14 cellular contexts compared by ENCODE assay signal in the genomic region with DNA sequence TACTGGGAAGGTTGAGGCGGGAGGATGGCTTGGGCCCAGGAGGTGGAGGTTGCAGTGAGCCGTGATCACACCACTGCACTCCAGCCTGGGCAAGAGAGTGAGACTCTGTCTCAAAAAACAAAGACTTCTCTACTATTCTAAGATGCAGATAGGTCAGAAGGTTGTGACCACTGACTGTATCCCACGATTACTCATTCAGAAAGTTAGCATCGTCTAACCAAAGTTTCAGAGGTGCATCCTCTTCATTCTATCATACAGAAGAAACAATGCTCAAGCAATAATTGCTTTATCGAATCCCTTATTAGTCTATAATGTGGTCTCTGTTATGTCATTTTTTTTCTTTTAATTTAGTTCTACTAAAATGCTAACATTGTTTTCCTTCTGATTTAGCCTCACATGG.
DNase-seq lines count a peak whose midpoint lies in the region; ATAC-seq, FAIRE-seq and TF ChIP-seq lines count a peak whose summit lies in the region.
"Had no signal": no experiment of that assay in that cellular context is flagged by ENCODE, and none has a peak within 500 bp of the region (broad histone marks: within the 10 kb centered on the region; RNA-seq: fewer than 3 reads in every experiment).

No MANE protein-coding gene starts in this region.

- POLR2A ChIA-PET in GM10248 (lab: Yijun Ruan, JAX), result no interaction called here

- ATAC-seq in GM19025 (IDR thresholded peaks at IDR 0.05; ENCODE audit: low read depth, unreplicated experiment) (peak; percentile 63), GM21786 (IDR thresholded peaks at IDR 0.05; ENCODE audit: unreplicated experiment) (peak; percentile 97), HG03175 (IDR thresholded peaks at IDR 0.05; ENCODE audit: unreplicated experiment) (peak; percentile 84), upper lobe of left lung (ENCODE audit: low FRiP score in 2 of 2) (no peak)
- ATAC-seq: right cardiac atrium had no signal

- in situ Hi-C loops in transverse colon (cut with MboI; ENCODE audit: low pct_ligation_motif_present in 1 of 4, low pct_unique_long_range_greater_than_20kb in 1 of 4, low sequenced_read_pairs in 3 of 4), result no loop called here

- H3K36me3 ChIP-seq in transverse colon (no peaks in the 10 kb centered on the region), upper lobe of left lung (no peaks in the 10 kb centered on the region)
- H3K36me3 ChIP-seq: thoracic aorta had no signal

- CTCF ChIA-PET in GM10248 (lab: Yijun Ruan, JAX), result no interaction called here

- 79 to 88% methylated on average over 5 of the region's 5 CpGs for WGBS in transverse colon (ENCODE audit: low coverage in 1 of 2), 2 donors
- 90 to 95% methylated on average over 5 of the region's 5 CpGs for WGBS in upper lobe of left lung, 2 donors

- TF ChIP-seq POLR2A in transverse colon (IDR thresholded peaks at IDR 0.05), result no peak
- TF ChIP-seq POLR2A in upper lobe of left lung (IDR thresholded peaks at IDR 0.05), result no peak

- H3K4me3 ChIP-seq in transverse colon (no peak overlapping the region), upper lobe of left lung (no peak overlapping the region)
- H3K4me3 ChIP-seq: dorsolateral prefrontal cortex, thoracic aorta had no signal

- intact Hi-C loops in transverse colon (cut with DNase I; ENCODE audit: low total_unique reads), result no loop called here

- no peaks in the 10 kb centered on the region for H3K4me1 ChIP-seq in transverse colon
- no peaks in the 10 kb centered on the region for H3K4me1 ChIP-seq in upper lobe of left lung

- TF ChIP-seq CTCF in GM10248 (IDR thresholded peaks at IDR 0.05; ENCODE audit: control extremely low read depth, extremely low read depth, low read depth, missing control alignments), result no peak
- TF ChIP-seq CTCF in transverse colon (IDR thresholded peaks at IDR 0.05), result no peak
- TF ChIP-seq CTCF in upper lobe of left lung (IDR thresholded peaks at IDR 0.05), result no peak

- TF ChIP-seq EP300 in transverse colon (IDR thresholded peaks at IDR 0.05; ENCODE audit: low read depth) (no peak), upper lobe of left lung (IDR thresholded peaks at IDR 0.05) (no peak)

- H3K27ac ChIP-seq in transverse colon, result no peak overlapping the region
- H3K27ac ChIP-seq in upper lobe of left lung, result no peak overlapping the region
- H3K27ac ChIP-seq: dorsolateral prefrontal cortex, thoracic aorta had no signal

- H3K27me3 ChIP-seq in transverse colon, result no peaks in the 10 kb centered on the region
- no peaks in the 10 kb centered on the region for H3K27me3 ChIP-seq in upper lobe of left lung
- H3K27me3 ChIP-seq: dorsolateral prefrontal cortex had no signal

- FAIRE-seq in urothelium cell line (lab: Jason Lieb, UNC), result no peak
- FAIRE-seq: GM12892, kidney had no signal

- peak; percentile 26 for DNase-seq in GM10248 (ENCODE audit: extremely low spot score)
- DNase-seq in transverse colon, result no peak
- no peak for DNase-seq in nucleus accumbens (lab: John Stamatoyannopoulos, UW)
- DNase-seq in urothelium cell line (ENCODE audit: low spot score), result no peak
- DNase-seq in upper lobe of left lung, result no peak
- DNase-seq: dorsolateral prefrontal cortex, foreskin fibroblast, kidney had no signal

- no peaks in the 10 kb centered on the region for H3K9me3 ChIP-seq in transverse colon
- H3K9me3 ChIP-seq in upper lobe of left lung, result no peaks in the 10 kb centered on the region
- H3K9me3 ChIP-seq: thoracic aorta had no signal

Comparison
In these comparisons a context has a peak if more than half of its experiments do, and no peak if none do; other contexts are left out.
1. ATAC-seq: peak in GM19025 (single experiment), GM21786 (single experiment) and HG03175 (single experiment); none in upper lobe of left lung (0 of 2).